In genomic region chr4:75135068-75135825, GRCh38 we compare ENCODE assay signal across 1 cellular context.
TF ChIP-seq lines count a peak whose summit lies in the region.

No MANE protein-coding gene starts in this region.

TF ChIP-seq in HepG2, 621 proteins besides CTCF, POLR2A, EP300 and RAD21 (continued from another document):
- no peak for TF ChIP-seq ZNF281 (CRISPR knock-in tag; IDR thresholded peaks at IDR 0.05; ENCODE audit: borderline replicate concordance)
- no peak for TF ChIP-seq THAP11 (CRISPR knock-in tag; IDR thresholded peaks at IDR 0.05)
- TF ChIP-seq ZNF468 (CRISPR knock-in tag; IDR thresholded peaks at IDR 0.05): no peak
- TF ChIP-seq EED (CRISPR knock-in tag; IDR thresholded peaks at IDR 0.05): no peak
- TF ChIP-seq MAFK (conservative IDR thresholded peaks at IDR 0.05 in 1 of 2, IDR thresholded peaks at IDR 0.05 in 1 of 2; ENCODE audit: low read length in 2 of 2): no peak
- TF ChIP-seq MAX (IDR thresholded peaks at IDR 0.05): no peak
- TF ChIP-seq FOXO1 (CRISPR knock-in tag; IDR thresholded peaks at IDR 0.05): no peak
TF ChIP-seq in HepG2: peak in this region for 0.
